In genomic region chr14:60648934-60649814, GRCh38 we compare ENCODE assay signal across 1 cellular context.
TF ChIP-seq lines count a peak whose summit lies in the region.

TSS of gene SIX1 (minus strand) at chr14:60649477. CDS start at chr14:60649189, 288 bp downstream.

TF ChIP-seq in HepG2, 621 proteins besides CTCF, POLR2A, EP300 and RAD21 (continued from another document and continues in another):
- TF ChIP-seq, protein P1, sequence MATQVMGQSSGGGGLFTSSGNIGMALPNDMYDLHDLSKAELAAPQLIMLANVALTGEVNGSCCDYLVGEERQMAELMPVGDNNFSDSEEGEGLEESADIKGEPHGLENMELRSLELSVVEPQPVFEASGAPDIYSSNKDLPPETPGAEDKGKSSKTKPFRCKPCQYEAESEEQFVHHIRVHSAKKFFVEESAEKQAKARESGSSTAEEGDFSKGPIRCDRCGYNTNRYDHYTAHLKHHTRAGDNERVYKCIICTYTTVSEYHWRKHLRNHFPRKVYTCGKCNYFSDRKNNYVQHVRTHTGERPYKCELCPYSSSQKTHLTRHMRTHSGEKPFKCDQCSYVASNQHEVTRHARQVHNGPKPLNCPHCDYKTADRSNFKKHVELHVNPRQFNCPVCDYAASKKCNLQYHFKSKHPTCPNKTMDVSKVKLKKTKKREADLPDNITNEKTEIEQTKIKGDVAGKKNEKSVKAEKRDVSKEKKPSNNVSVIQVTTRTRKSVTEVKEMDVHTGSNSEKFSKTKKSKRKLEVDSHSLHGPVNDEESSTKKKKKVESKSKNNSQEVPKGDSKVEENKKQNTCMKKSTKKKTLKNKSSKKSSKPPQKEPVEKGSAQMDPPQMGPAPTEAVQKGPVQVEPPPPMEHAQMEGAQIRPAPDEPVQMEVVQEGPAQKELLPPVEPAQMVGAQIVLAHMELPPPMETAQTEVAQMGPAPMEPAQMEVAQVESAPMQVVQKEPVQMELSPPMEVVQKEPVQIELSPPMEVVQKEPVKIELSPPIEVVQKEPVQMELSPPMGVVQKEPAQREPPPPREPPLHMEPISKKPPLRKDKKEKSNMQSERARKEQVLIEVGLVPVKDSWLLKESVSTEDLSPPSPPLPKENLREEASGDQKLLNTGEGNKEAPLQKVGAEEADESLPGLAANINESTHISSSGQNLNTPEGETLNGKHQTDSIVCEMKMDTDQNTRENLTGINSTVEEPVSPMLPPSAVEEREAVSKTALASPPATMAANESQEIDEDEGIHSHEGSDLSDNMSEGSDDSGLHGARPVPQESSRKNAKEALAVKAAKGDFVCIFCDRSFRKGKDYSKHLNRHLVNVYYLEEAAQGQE (IDR thresholded peaks at IDR 0.05; ENCODE audit: borderline replicate concordance in 1 of 2, low read depth in 1 of 2, low read length in 2 of 2), result peak in 1 of 2 experiments; percentile 6; a peak in 1 of 4 replicates
- TF ChIP-seq PRMT3 (CRISPR knock-in tag; IDR thresholded peaks at IDR 0.05; ENCODE audit: borderline replicate concordance, low read depth), result no peak
- peak; percentile 84 for TF ChIP-seq SNAPC2 (CRISPR knock-in tag; IDR thresholded peaks at IDR 0.05)
- TF ChIP-seq RBFOX2 (IDR thresholded peaks at IDR 0.05; ENCODE audit: low read depth, low read length), result peak; percentile 74
- 0 out of 2 replicates have a peak, but pooled peaks have one; percentile 9 for TF ChIP-seq ETV6 (CRISPR knock-in tag; conservative IDR thresholded peaks at IDR 0.05)
- 0 out of 2 replicates have a peak, but pooled peaks have one; percentile 51 for TF ChIP-seq ZNF83 (CRISPR knock-in tag; IDR thresholded peaks at IDR 0.05; ENCODE audit: borderline replicate concordance)
- TF ChIP-seq, protein P2, sequence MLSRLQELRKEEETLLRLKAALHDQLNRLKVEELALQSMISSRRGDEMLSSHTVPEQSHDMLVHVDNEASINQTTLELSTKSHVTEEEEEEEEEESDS (CRISPR knock-in tag; IDR thresholded peaks at IDR 0.05; ENCODE audit: borderline replicate concordance), result peak; percentile 59; the same call in 1 of the 2 replicates
- TF ChIP-seq, protein P3, sequence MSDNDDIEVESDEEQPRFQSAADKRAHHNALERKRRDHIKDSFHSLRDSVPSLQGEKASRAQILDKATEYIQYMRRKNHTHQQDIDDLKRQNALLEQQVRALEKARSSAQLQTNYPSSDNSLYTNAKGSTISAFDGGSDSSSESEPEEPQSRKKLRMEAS (IDR thresholded peaks at IDR 0.05), result peak; percentile 87
- peak; percentile 72; the same call in 1 of the 2 replicates for TF ChIP-seq E2F1 (CRISPR knock-in tag; IDR thresholded peaks at IDR 0.05)
- peak; percentile 66; the same call in 1 of the 2 replicates for TF ChIP-seq ZBTB38 (CRISPR knock-in tag; IDR thresholded peaks at IDR 0.05)
- peak; percentile 81; the same call in 1 of the 2 replicates for TF ChIP-seq SATB2 (CRISPR knock-in tag; IDR thresholded peaks at IDR 0.05)
- peak; percentile 61 for TF ChIP-seq ZSCAN21 (CRISPR knock-in tag; IDR thresholded peaks at IDR 0.05; ENCODE audit: borderline replicate concordance)
- peak; percentile 91 for TF ChIP-seq ZNF564 (CRISPR knock-in tag; IDR thresholded peaks at IDR 0.05)
- peak; percentile 28 for TF ChIP-seq HOXA3 (CRISPR knock-in tag; IDR thresholded peaks at IDR 0.05)
- no peak for TF ChIP-seq ZNF224 (CRISPR knock-in tag; IDR thresholded peaks at IDR 0.05)
- TF ChIP-seq, protein P4, sequence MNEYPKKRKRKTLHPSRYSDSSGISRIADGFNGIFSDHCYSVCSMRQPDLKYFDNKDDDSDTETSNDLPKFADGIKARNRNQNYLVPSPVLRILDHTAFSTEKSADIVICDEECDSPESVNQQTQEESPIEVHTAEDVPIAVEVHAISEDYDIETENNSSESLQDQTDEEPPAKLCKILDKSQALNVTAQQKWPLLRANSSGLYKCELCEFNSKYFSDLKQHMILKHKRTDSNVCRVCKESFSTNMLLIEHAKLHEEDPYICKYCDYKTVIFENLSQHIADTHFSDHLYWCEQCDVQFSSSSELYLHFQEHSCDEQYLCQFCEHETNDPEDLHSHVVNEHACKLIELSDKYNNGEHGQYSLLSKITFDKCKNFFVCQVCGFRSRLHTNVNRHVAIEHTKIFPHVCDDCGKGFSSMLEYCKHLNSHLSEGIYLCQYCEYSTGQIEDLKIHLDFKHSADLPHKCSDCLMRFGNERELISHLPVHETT (CRISPR knock-in tag; conservative IDR thresholded peaks at IDR 0.05), result 0 out of 2 replicates have a peak, but pooled peaks have one; percentile 46
- TF ChIP-seq, protein P5, sequence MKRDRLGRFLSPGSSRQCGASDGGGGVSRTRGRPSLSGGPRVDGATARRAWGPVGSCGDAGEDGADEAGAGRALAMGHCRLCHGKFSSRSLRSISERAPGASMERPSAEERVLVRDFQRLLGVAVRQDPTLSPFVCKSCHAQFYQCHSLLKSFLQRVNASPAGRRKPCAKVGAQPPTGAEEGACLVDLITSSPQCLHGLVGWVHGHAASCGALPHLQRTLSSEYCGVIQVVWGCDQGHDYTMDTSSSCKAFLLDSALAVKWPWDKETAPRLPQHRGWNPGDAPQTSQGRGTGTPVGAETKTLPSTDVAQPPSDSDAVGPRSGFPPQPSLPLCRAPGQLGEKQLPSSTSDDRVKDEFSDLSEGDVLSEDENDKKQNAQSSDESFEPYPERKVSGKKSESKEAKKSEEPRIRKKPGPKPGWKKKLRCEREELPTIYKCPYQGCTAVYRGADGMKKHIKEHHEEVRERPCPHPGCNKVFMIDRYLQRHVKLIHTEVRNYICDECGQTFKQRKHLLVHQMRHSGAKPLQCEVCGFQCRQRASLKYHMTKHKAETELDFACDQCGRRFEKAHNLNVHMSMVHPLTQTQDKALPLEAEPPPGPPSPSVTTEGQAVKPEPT (CRISPR knock-in tag; IDR thresholded peaks at IDR 0.05; ENCODE audit: low read depth), result peak; percentile 57; the same call in 1 of the 2 replicates
- peak; percentile 65 for TF ChIP-seq SALL1 (CRISPR knock-in tag; IDR thresholded peaks at IDR 0.05)
- peak; percentile 37; the same call in 1 of the 2 replicates for TF ChIP-seq MED13 (CRISPR knock-in tag; IDR thresholded peaks at IDR 0.05)
- TF ChIP-seq RORA (CRISPR knock-in tag; IDR thresholded peaks at IDR 0.05), result no peak
- no peak for TF ChIP-seq CBX2 (IDR thresholded peaks at IDR 0.05; ENCODE audit: low read depth, low read length)
- TF ChIP-seq CBX2 (CRISPR knock-in tag; IDR thresholded peaks at IDR 0.05; ENCODE audit: low read depth), result 0 out of 2 replicates have a peak, but pooled peaks have one; percentile 90
- peak; percentile 92 for TF ChIP-seq ZSCAN31 (CRISPR knock-in tag; IDR thresholded peaks at IDR 0.05; ENCODE audit: low read depth)
- TF ChIP-seq, protein P6, sequence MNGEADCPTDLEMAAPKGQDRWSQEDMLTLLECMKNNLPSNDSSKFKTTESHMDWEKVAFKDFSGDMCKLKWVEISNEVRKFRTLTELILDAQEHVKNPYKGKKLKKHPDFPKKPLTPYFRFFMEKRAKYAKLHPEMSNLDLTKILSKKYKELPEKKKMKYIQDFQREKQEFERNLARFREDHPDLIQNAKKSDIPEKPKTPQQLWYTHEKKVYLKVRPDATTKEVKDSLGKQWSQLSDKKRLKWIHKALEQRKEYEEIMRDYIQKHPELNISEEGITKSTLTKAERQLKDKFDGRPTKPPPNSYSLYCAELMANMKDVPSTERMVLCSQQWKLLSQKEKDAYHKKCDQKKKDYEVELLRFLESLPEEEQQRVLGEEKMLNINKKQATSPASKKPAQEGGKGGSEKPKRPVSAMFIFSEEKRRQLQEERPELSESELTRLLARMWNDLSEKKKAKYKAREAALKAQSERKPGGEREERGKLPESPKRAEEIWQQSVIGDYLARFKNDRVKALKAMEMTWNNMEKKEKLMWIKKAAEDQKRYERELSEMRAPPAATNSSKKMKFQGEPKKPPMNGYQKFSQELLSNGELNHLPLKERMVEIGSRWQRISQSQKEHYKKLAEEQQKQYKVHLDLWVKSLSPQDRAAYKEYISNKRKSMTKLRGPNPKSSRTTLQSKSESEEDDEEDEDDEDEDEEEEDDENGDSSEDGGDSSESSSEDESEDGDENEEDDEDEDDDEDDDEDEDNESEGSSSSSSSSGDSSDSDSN (CRISPR knock-in tag; IDR thresholded peaks at IDR 0.05), result peak; percentile 93
- TF ChIP-seq KLF11 (CRISPR knock-in tag; IDR thresholded peaks at IDR 0.05), result no peak
- TF ChIP-seq ETV5 (CRISPR knock-in tag; IDR thresholded peaks at IDR 0.05; ENCODE audit: borderline replicate concordance), result no peak
- peak; percentile 67; the same call in 1 of the 2 replicates for TF ChIP-seq HOXA5 (CRISPR knock-in tag; IDR thresholded peaks at IDR 0.05)
- TF ChIP-seq, protein P7, sequence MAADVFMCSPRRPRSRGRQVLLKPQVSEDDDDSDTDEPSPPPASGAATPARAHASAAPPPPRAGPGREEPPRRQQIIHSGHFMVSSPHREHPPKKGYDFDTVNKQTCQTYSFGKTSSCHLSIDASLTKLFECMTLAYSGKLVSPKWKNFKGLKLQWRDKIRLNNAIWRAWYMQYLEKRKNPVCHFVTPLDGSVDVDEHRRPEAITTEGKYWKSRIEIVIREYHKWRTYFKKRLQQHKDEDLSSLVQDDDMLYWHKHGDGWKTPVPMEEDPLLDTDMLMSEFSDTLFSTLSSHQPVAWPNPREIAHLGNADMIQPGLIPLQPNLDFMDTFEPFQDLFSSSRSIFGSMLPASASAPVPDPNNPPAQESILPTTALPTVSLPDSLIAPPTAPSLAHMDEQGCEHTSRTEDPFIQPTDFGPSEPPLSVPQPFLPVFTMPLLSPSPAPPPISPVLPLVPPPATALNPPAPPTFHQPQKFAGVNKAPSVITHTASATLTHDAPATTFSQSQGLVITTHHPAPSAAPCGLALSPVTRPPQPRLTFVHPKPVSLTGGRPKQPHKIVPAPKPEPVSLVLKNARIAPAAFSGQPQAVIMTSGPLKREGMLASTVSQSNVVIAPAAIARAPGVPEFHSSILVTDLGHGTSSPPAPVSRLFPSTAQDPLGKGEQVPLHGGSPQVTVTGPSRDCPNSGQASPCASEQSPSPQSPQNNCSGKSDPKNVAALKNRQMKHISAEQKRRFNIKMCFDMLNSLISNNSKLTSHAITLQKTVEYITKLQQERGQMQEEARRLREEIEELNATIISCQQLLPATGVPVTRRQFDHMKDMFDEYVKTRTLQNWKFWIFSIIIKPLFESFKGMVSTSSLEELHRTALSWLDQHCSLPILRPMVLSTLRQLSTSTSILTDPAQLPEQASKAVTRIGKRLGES (CRISPR knock-in tag; IDR thresholded peaks at IDR 0.05; ENCODE audit: borderline replicate concordance), result peak; percentile 43; the same call in 1 of the 2 replicates
- TF ChIP-seq ZNF747 (CRISPR knock-in tag; IDR thresholded peaks at IDR 0.05; ENCODE audit: borderline replicate concordance), result peak; percentile 74
- no peak for TF ChIP-seq SSRP1 (CRISPR knock-in tag; IDR thresholded peaks at IDR 0.05)
- no peak for TF ChIP-seq ZNF33A (CRISPR knock-in tag; IDR thresholded peaks at IDR 0.05; ENCODE audit: borderline replicate concordance)
- TF ChIP-seq NFYB (CRISPR knock-in tag; IDR thresholded peaks at IDR 0.05), result peak; percentile 92
- no peak for TF ChIP-seq ZNF670 (CRISPR knock-in tag; IDR thresholded peaks at IDR 0.05; ENCODE audit: borderline replicate concordance)
- TF ChIP-seq, protein P8, sequence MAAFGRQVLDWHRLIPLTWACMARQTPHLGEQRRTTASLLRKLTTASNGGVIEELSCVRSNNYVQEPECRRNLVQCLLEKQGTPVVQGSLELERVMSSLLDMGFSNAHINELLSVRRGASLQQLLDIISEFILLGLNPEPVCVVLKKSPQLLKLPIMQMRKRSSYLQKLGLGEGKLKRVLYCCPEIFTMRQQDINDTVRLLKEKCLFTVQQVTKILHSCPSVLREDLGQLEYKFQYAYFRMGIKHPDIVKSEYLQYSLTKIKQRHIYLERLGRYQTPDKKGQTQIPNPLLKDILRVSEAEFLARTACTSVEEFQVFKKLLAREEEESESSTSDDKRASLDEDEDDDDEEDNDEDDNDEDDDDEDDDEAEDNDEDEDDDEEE (CRISPR knock-in tag; IDR thresholded peaks at IDR 0.05), result 0 out of 2 replicates have a peak, but pooled peaks have one; percentile 51
- TF ChIP-seq CAMTA2 (CRISPR knock-in tag; IDR thresholded peaks at IDR 0.05; ENCODE audit: borderline replicate concordance), result peak; percentile 75
- TF ChIP-seq, protein P9, sequence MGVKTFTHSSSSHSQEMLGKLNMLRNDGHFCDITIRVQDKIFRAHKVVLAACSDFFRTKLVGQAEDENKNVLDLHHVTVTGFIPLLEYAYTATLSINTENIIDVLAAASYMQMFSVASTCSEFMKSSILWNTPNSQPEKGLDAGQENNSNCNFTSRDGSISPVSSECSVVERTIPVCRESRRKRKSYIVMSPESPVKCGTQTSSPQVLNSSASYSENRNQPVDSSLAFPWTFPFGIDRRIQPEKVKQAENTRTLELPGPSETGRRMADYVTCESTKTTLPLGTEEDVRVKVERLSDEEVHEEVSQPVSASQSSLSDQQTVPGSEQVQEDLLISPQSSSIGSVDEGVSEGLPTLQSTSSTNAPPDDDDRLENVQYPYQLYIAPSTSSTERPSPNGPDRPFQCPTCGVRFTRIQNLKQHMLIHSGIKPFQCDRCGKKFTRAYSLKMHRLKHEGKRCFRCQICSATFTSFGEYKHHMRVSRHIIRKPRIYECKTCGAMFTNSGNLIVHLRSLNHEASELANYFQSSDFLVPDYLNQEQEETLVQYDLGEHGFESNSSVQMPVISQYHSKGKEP (CRISPR knock-in tag; IDR thresholded peaks at IDR 0.05), result no peak
- TF ChIP-seq NR2C2 (CRISPR knock-in tag; IDR thresholded peaks at IDR 0.05; ENCODE audit: borderline replicate concordance), result 0 out of 2 replicates have a peak, but pooled peaks have one; percentile 10
- TF ChIP-seq ZNF7 (CRISPR knock-in tag; IDR thresholded peaks at IDR 0.05), result 0 out of 2 replicates have a peak, but pooled peaks have one; percentile 3
- 0 out of 2 replicates have a peak, but pooled peaks have one; percentile 49 for TF ChIP-seq MAF1 (CRISPR knock-in tag; IDR thresholded peaks at IDR 0.05; ENCODE audit: borderline replicate concordance)
- TF ChIP-seq ZNF777 (CRISPR knock-in tag; IDR thresholded peaks at IDR 0.05), result peak; percentile 76
- no peak for TF ChIP-seq ZNF350 (CRISPR knock-in tag; IDR thresholded peaks at IDR 0.05; ENCODE audit: borderline replicate concordance, low read depth)
- peak; percentile 4; the same call in 1 of the 2 replicates for TF ChIP-seq ZFP82 (CRISPR knock-in tag; IDR thresholded peaks at IDR 0.05; ENCODE audit: borderline replicate concordance)
- TF ChIP-seq KMT2B (CRISPR knock-in tag; IDR thresholded peaks at IDR 0.05), result peak; percentile 52; the same call in 1 of the 2 replicates
- TF ChIP-seq MTA1 (CRISPR knock-in tag; IDR thresholded peaks at IDR 0.05; ENCODE audit: borderline replicate concordance), result peak; percentile 39; the same call in 1 of the 2 replicates
- TF ChIP-seq NFYC (CRISPR knock-in tag; IDR thresholded peaks at IDR 0.05), result peak; percentile 87
- peak; percentile 61; the same call in 1 of the 2 replicates for TF ChIP-seq ZNF232 (CRISPR knock-in tag; IDR thresholded peaks at IDR 0.05; ENCODE audit: borderline replicate concordance)
